In genomic region chr16:73337897-73338296, GRCh38 we compare ENCODE assay signal across 35 cellular contexts.
"Had no signal": no experiment of that assay in that cellular context is flagged by ENCODE, and none has a peak within 500 bp of the region (broad histone marks: within the 10 kb centered on the region; RNA-seq: fewer than 3 reads in every experiment).

No MANE protein-coding gene starts in this region.

- ATAC-seq: Panc1, Right ventricle myocardium inferior, SK-N-SH treated with all-trans-retinoic acid at 6 μM for 48 hours, T-cell had no signal

- H3K27ac ChIP-seq: PC-9, RWPE1, SJCRH30, SK-N-MC had no signal

- H3K27ac Mint-ChIP-seq: T-cell had no signal

- H3K36me3 ChIP-seq: SJCRH30 had no signal

- H3K9me3 ChIP-seq: SJCRH30 had no signal

- H3K27me3 ChIP-seq: SJCRH30 had no signal

- H3K36me3 Mint-ChIP-seq: T-cell had no signal

- DNase-seq: Karpas-422, MM.1S, MV-4-11, NCI-H1048, NCI-H1092 treated with DMSO at 0.1 percent for 48 hours, NCI-H1105 treated with DMSO at 0.1 percent for 48 hours, NCI-H1417, NCI-H1436, NCI-H146, NCI-H1694, NCI-H187, NCI-H1930, NCI-H2029 treated with DMSO at 0.1 percent for 48 hours, NCI-H2081 treated with DMSO at 0.1 percent for 48 hours, NCI-H2107, NCI-H2171, NCI-H226, NCI-H446 treated with DMSO at 0.1 percent for 48 hours, NCI-H510A, NCI-H524, NCI-H526, NCI-H69, NCI-H748 treated with DMSO at 0.1 percent for 48 hours, NCI-H82, PC-9, SHP77, SIG-M5, SJCRH30, T-cell had no signal

- H3K4me2 ChIP-seq: PC-9 had no signal

- H2AFZ ChIP-seq: PC-9 had no signal

- H3K9me3 Mint-ChIP-seq: T-cell had no signal

- H3K4me3 ChIP-seq: PC-9, SJCRH30, SK-N-MC had no signal

- H3K4me1 ChIP-seq: SJCRH30 had no signal

- FAIRE-seq: RCC 7860 had no signal
